In genomic region chr19:5048091-5048726, GRCh38 we compare ENCODE assay signal across 8 cellular contexts.
DNase-seq lines count a peak whose midpoint lies in the region; ATAC-seq, FAIRE-seq and TF ChIP-seq lines count a peak whose summit lies in the region.

No MANE protein-coding gene starts in this region.

- TF ChIP-seq CTCF in GM06990 (IDR thresholded peaks at IDR 0.05; ENCODE audit: insufficient read depth, low read length, poor library complexity, severe bottlenecking), result peak; percentile 99
- peak; percentile 93 to 96 (median 95) for TF ChIP-seq CTCF in K562 (IDR thresholded peaks at IDR 0.05 in 2 of 3, conservative IDR thresholded peaks at IDR 0.05 in 1 of 3; ENCODE audit: insufficient read depth in 2 of 3, low read depth in 1 of 3, low read length in 3 of 3)
- TF ChIP-seq CTCF in smooth muscle cell (IDR thresholded peaks at IDR 0.05; ENCODE audit: borderline replicate concordance, insufficient read depth, poor library complexity, severe bottlenecking), result peak; percentile 98

- H2AFZ ChIP-seq in K562 (ENCODE audit: low read depth, low read length), result no peak overlapping the region
- H2AFZ ChIP-seq in smooth muscle cell (ENCODE audit: low read depth), result no peak overlapping the region

- no peak overlapping the region for H3K27ac ChIP-seq in K562 (ENCODE audit: extremely low read depth, low read depth, low read length)
- H3K27ac ChIP-seq in smooth muscle cell (ENCODE audit: low read depth), result peak overlapping the region; percentile 91

- H3K9me1 ChIP-seq in K562 (ENCODE audit: control insufficient read depth, insufficient read depth, low read length), result peaks cover 6% of the 10 kb centered on the region

- H3K4me3 ChIP-seq in GM06990 (replicated peaks; ENCODE audit: low read depth, low read length) (no peak overlapping the region), K562 (no peak overlapping the region), iPS-15b (ENCODE audit: low read depth, low read length) (no peak overlapping the region), smooth muscle cell (peak overlapping the region; percentile 12)

- H3K9me3 ChIP-seq in K562 (replicated peaks; ENCODE audit: control insufficient read depth, insufficient read depth, low read depth, low read length), result no peaks in the 10 kb centered on the region
- H3K9me3 ChIP-seq in iPS-15b (ENCODE audit: control insufficient read depth, insufficient read depth, low read length), result no peaks in the 10 kb centered on the region
- no peaks in the 10 kb centered on the region for H3K9me3 ChIP-seq in smooth muscle cell (replicated peaks; ENCODE audit: low read depth)

- BruUV-seq in K562 (replicated peaks; lab: Mats Ljungman, UMichigan), result no TSS peak

- peaks cover 11% of the 10 kb centered on the region for H4K20me1 ChIP-seq in K562 (replicated peaks; ENCODE audit: control insufficient read depth, insufficient read depth, low read length)
- H4K20me1 ChIP-seq in smooth muscle cell (ENCODE audit: low read depth), result peaks cover 95% of the 10 kb centered on the region

- intact Hi-C loops in K562 (cut with micrococcal nuclease), result loop anchor here (5.0 kb wide), 1 partner anchor 104 kb away; no protein-coding TSS in a partner anchor

- peaks cover 0 to 44% of the 10 kb centered on the region in 2 experiments; a peak in 3 of 5 replicates for H3K4me1 ChIP-seq in K562 (replicated peaks in 1 of 2; ENCODE audit: control insufficient read depth in 2 of 2, insufficient read depth in 2 of 2, low read length in 2 of 2)
- H3K4me1 ChIP-seq in iPS-15b (ENCODE audit: control insufficient read depth, insufficient read depth, low read length), result peaks cover 2% of the 10 kb centered on the region
- H3K4me1 ChIP-seq in smooth muscle cell (ENCODE audit: low read depth), result peaks cover 6% of the 10 kb centered on the region

- no peak overlapping the region for H3K4me2 ChIP-seq in K562 (ENCODE audit: insufficient read depth, low read length)
- H3K4me2 ChIP-seq in smooth muscle cell, result peak overlapping the region; percentile 86

- TF ChIP-seq RAD21 in K562 (CRISPR knock-in tag; conservative IDR thresholded peaks at IDR 0.05 in 1 of 2, IDR thresholded peaks at IDR 0.05 in 1 of 2), result peak; percentile 68 to 90

- POLR2A ChIA-PET in K562 (lab: Yijun Ruan, JAX), result interaction anchor here (0.7 kb wide), 1 partner anchor 22 kb away, joined by 3 read pairs; no protein-coding TSS in a partner anchor

- no peaks in the 10 kb centered on the region; the same call in 2 of the 3 replicates for H3K79me2 ChIP-seq in K562 (ENCODE audit: control insufficient read depth, insufficient read depth, low read length)
- H3K79me2 ChIP-seq in smooth muscle cell (ENCODE audit: low read depth), result peaks cover 18% of the 10 kb centered on the region

- WGBS in K562 (ENCODE audit: insufficient coverage, low coverage, missing lambda C conversion rate), result 10% methylated on average over 21 of the region's 44 CpGs
- 35% methylated on average over 34 of the region's 44 CpGs for WGBS in smooth muscle cell (ENCODE audit: low lambda C conversion rate)

- FAIRE-seq in K562 (lab: Jason Lieb, UNC), result peak; percentile 83

- DNase-seq in GM06990 (ENCODE audit: extremely low read depth, insufficient read length) (peak; percentile 65), NCI-H1092 (lab: John Stamatoyannopoulos, UW) (peak; percentile 49), UCSD-AML1 (lab: John Stamatoyannopoulos, UW; ENCODE audit: unreplicated experiment) (peak; percentile 67), K562 (ENCODE audit: extremely low read depth in 1 of 4, low spot score in 3 of 4) (peak; percentile 83 to 92 (median 89)), smooth muscle cell (lab: John Stamatoyannopoulos, UW; ENCODE audit: unreplicated experiment) (peak; percentile 76)

- TF ChIP-seq POLR2A in K562 (conservative IDR thresholded peaks at IDR 0.05), result no peak

- in situ Hi-C loops in K562 (cut with MboI), result no loop called here

- no peak for TF ChIP-seq EP300 in K562 (IDR thresholded peaks at IDR 0.05; ENCODE audit: low read length)

- H3K27me3 ChIP-seq in GM06990 (replicated peaks; ENCODE audit: control insufficient read depth, insufficient read depth, low read length) (no peaks in the 10 kb centered on the region), K562 (ENCODE audit: control insufficient read depth in 2 of 2, insufficient read depth in 2 of 2, low read length in 2 of 2) (no peaks in the 10 kb centered on the region), iPS-15b (ENCODE audit: control insufficient read depth, insufficient read depth, low read length) (no peaks in the 10 kb centered on the region), smooth muscle cell (ENCODE audit: low read depth) (no peaks in the 10 kb centered on the region)

- peaks cover 11% of the 10 kb centered on the region for H3F3A ChIP-seq in smooth muscle cell (ENCODE audit: low read depth)

- H3K9ac ChIP-seq in K562 (ENCODE audit: insufficient read depth in 1 of 2, low read depth in 2 of 2, low read length in 2 of 2) (no peak overlapping the region; a peak in 1 of 4 replicates), iPS-15b (ENCODE audit: low read depth, low read length) (peak overlapping the region; percentile 37), smooth muscle cell (ENCODE audit: low read depth) (peak overlapping the region; percentile 83)

- CTCF ChIA-PET in K562 (lab: Yijun Ruan, JAX; ENCODE audit: low intra/inter-chr PET ratio), result interaction anchor here (0.5 to 1.6 kb wide), 4 partner anchors 105 to 529 kb away, joined by 3 to 4 read pairs (median 4); no protein-coding TSS in a partner anchor

- H3K36me3 ChIP-seq in GM06990 (ENCODE audit: control insufficient read depth, insufficient read depth, low read length), result peaks cover 8% of the 10 kb centered on the region
- peaks cover 16% of the 10 kb centered on the region; the same call in 2 of the 3 replicates for H3K36me3 ChIP-seq in K562 (ENCODE audit: control insufficient read depth, insufficient read depth, low read length)
- peaks cover 21% of the 10 kb centered on the region for H3K36me3 ChIP-seq in iPS-15b (ENCODE audit: control insufficient read depth, insufficient read depth, low read length)
- H3K36me3 ChIP-seq in smooth muscle cell (ENCODE audit: low read depth), result no peaks in the 10 kb centered on the region

- ATAC-seq in K562, result peak; percentile 99
- no peak for ATAC-seq in GM18511 (IDR thresholded peaks at IDR 0.05; ENCODE audit: unreplicated experiment)
- ATAC-seq in GM18873 (IDR thresholded peaks at IDR 0.05; ENCODE audit: low FRiP score, unreplicated experiment), result no peak

TF ChIP-seq in K562, 482 proteins besides CTCF, POLR2A, EP300 and RAD21 (continues in another document):
- 0 out of 2 replicates have a peak, but pooled peaks have one; percentile 25 for TF ChIP-seq HCFC1 (IDR thresholded peaks at IDR 0.05; ENCODE audit: low read depth, low read length)
- peak; percentile 48; the same call in 1 of the 2 replicates for TF ChIP-seq HDGF (IDR thresholded peaks at IDR 0.05)
- no peak for TF ChIP-seq ELF1 (tag; IDR thresholded peaks at IDR 0.05)
- 0 out of 2 replicates have a peak, but pooled peaks have one; percentile 44 for TF ChIP-seq SAFB (IDR thresholded peaks at IDR 0.05; ENCODE audit: borderline replicate concordance, low read depth, low read length)
- peak; percentile 29; the same call in 1 of the 2 replicates for TF ChIP-seq EGR1 (conservative IDR thresholded peaks at IDR 0.05)
- TF ChIP-seq RBM25 (IDR thresholded peaks at IDR 0.05; ENCODE audit: low read depth, low read length, severe bottlenecking), result no peak
- TF ChIP-seq TARDBP (IDR thresholded peaks at IDR 0.05), result 0 out of 2 replicates have a peak, but pooled peaks have one; percentile 58
- TF ChIP-seq, protein P1, sequence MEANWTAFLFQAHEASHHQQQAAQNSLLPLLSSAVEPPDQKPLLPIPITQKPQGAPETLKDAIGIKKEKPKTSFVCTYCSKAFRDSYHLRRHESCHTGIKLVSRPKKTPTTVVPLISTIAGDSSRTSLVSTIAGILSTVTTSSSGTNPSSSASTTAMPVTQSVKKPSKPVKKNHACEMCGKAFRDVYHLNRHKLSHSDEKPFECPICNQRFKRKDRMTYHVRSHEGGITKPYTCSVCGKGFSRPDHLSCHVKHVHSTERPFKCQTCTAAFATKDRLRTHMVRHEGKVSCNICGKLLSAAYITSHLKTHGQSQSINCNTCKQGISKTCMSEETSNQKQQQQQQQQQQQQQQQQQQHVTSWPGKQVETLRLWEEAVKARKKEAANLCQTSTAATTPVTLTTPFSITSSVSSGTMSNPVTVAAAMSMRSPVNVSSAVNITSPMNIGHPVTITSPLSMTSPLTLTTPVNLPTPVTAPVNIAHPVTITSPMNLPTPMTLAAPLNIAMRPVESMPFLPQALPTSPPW (CRISPR knock-in tag; IDR thresholded peaks at IDR 0.05), result peak; percentile 66
- TF ChIP-seq NCOR1 (IDR thresholded peaks at IDR 0.05), result no peak
- no peak for TF ChIP-seq JUN (IDR thresholded peaks at IDR 0.05; ENCODE audit: borderline replicate concordance, low read depth, low read length)
- TF ChIP-seq JUN (CRISPR knock-in tag; IDR thresholded peaks at IDR 0.05; ENCODE audit: borderline replicate concordance), result no peak
- TF ChIP-seq ETV6 (IDR thresholded peaks at IDR 0.05; ENCODE audit: borderline replicate concordance in 1 of 2, low read depth in 2 of 2, low read length in 1 of 2), result no peak
- TF ChIP-seq ETV6 (CRISPR knock-in tag; IDR thresholded peaks at IDR 0.05; ENCODE audit: borderline replicate concordance), result no peak
- no peak for TF ChIP-seq ZNF699 (CRISPR knock-in tag; IDR thresholded peaks at IDR 0.05; ENCODE audit: insufficient replicate concordance)
- no peak for TF ChIP-seq SMARCC2 (IDR thresholded peaks at IDR 0.05; ENCODE audit: low read depth)
- no peak for TF ChIP-seq XRCC3 (IDR thresholded peaks at IDR 0.05)
- no peak for TF ChIP-seq FOXP4 (CRISPR knock-in tag; IDR thresholded peaks at IDR 0.05; ENCODE audit: borderline replicate concordance)
- 0 out of 4 replicates have a peak, but pooled peaks of 1 of the 2 experiments have one; percentile 13 for TF ChIP-seq RCOR1 (IDR thresholded peaks at IDR 0.05; ENCODE audit: borderline replicate concordance in 1 of 2, low read depth in 2 of 2, low read length in 2 of 2)

Comparison
In these comparisons a context has a peak if more than half of its experiments do, and no peak if none do; other contexts are left out.
1. H3K9ac ChIP-seq: peak in iPS-15b (single experiment) and smooth muscle cell (single experiment); none in K562 (0 of 2).
2. Peak in every context shown above with its lines, with median percentiles within 50 percentile points of each other: DNase-seq and CTCF ChIP-seq.